12 cellular contexts compared by ENCODE assay signal in genomic region chr17:61405047-61405685, GRCh38. TPM values are rescaled to one million over a fixed set of nuclear protein-coding genes. Genes with fewer than 3 reads are reported as not detected.
A peak's percentile ranks its signal among the peaks of the same experiment; 100 is the strongest.
DNase-seq lines count a peak whose midpoint lies in the region; ATAC-seq, FAIRE-seq and TF ChIP-seq lines count a peak whose summit lies in the region.
"Had no signal": no experiment of that assay in that cellular context is flagged by ENCODE, and none has a peak within 500 bp of the region (broad histone marks: within the 10 kb centered on the region; RNA-seq: fewer than 3 reads in every experiment).

No MANE protein-coding gene starts in this region.

- H3K36me3 Mint-ChIP-seq in CD14-positive monocyte = peaks cover 11 to 14% of the 10 kb centered on the region in 2 donors

- H3K27me3 ChIP-seq in gastroesophageal sphincter = peaks cover 74% of the 10 kb centered on the region
- peaks cover 71% of the 10 kb centered on the region for H3K27me3 ChIP-seq in rectal smooth muscle tissue (ENCODE audit: control insufficient read depth, insufficient read depth, low read length)

- H3K27me3 Mint-ChIP-seq in CD14-positive monocyte (ENCODE audit: low read depth in 3 of 3) = peaks cover 91 to 98% (median 93%) of the 10 kb centered on the region in 3 donors

- peak overlapping the region in 1 of 2 donors; percentile 57 for H3K4me3 ChIP-seq in gastroesophageal sphincter
- H3K4me3 ChIP-seq in rectal smooth muscle tissue (ENCODE audit: low read length) = peak overlapping the region; percentile 48

- DNase-seq in CD14-positive monocyte (ENCODE audit: low spot score) (peak; percentile 43), T1000 (lab: John Stamatoyannopoulos, UW) (peak; percentile 56), H54 (ENCODE audit: insufficient read length, low spot score) (no peak), DMS153 (lab: John Stamatoyannopoulos, UW) (no peak)
- DNase-seq: DMS79, NCI-H526 treated with DMSO at 0.1 percent for 48 hours had no signal

- H3K36me3 ChIP-seq in gastroesophageal sphincter (peaks cover 0 to 42% of the 10 kb centered on the region in 2 donors), rectal smooth muscle tissue (ENCODE audit: control insufficient read depth, insufficient read depth, low read length) (no peaks in the 10 kb centered on the region)

- no peak for FAIRE-seq in H54 (lab: Jason Lieb, UNC)

- no peak for TF ChIP-seq POLR2A in gastroesophageal sphincter (IDR thresholded peaks at IDR 0.05)
- no peak for TF ChIP-seq POLR2A in H54 (IDR thresholded peaks at IDR 0.05; ENCODE audit: low read depth, low read length)

- TF ChIP-seq CTCF in CD14-positive monocyte (IDR thresholded peaks at IDR 0.05) (no peak), gastroesophageal sphincter (IDR thresholded peaks at IDR 0.05) (no peak)

- peak overlapping the region in 1 of 2 donors; percentile 48 for H3K4me3 Mint-ChIP-seq in CD14-positive monocyte

- peaks cover 0 to 33% (median 16%) of the 10 kb centered on the region in 7 donors for H3K9me3 Mint-ChIP-seq in CD14-positive monocyte
- H3K9me3 Mint-ChIP-seq: activated naive CD4-positive, alpha-beta T cell treated with anti-CD3 and anti-CD28 coated beads, Interleukin-2, amount 50 U/mL, for 72 hours had no signal

- peaks cover 44% of the 10 kb centered on the region for H3K4me1 Mint-ChIP-seq in CD14-positive monocyte

- peak overlapping the region in 1 of 7 donors; percentile 41 for H3K27ac Mint-ChIP-seq in CD14-positive monocyte
- H3K27ac Mint-ChIP-seq: activated naive CD4-positive, alpha-beta T cell treated with anti-CD3 and anti-CD28 coated beads, Interleukin-2, amount 50 U/mL, for 72 hours had no signal

- no peaks in the 10 kb centered on the region for H3K9me3 ChIP-seq in gastroesophageal sphincter

- ATAC-seq in gastroesophageal sphincter (no peak), HG03025 (IDR thresholded peaks at IDR 0.05; ENCODE audit: low FRiP score, unreplicated experiment) (no peak), HG03097 (IDR thresholded peaks at IDR 0.05; ENCODE audit: low FRiP score, unreplicated experiment) (no peak)
- ATAC-seq: activated naive CD4-positive, alpha-beta T cell treated with anti-CD3 and anti-CD28 coated beads, Interleukin-2, amount 50 U/mL, for 72 hours had no signal

- WGBS in gastroesophageal sphincter (ENCODE audit: low coverage in 1 of 2), 2 donors = no CpG with 5 or more reads among the region's 63 CpGs

- H3K27ac ChIP-seq in gastroesophageal sphincter = peak overlapping the region in 3 of 4 donors; percentile 39 to 94 (median 57)
- H3K27ac ChIP-seq in rectal smooth muscle tissue (ENCODE audit: low read depth, low read length) = no peak overlapping the region

- intact Hi-C loops in CD14-positive monocyte (cut with micrococcal nuclease) = no loop called here

- H3K4me1 ChIP-seq in gastroesophageal sphincter (peaks cover 0 to 96% (median 20%) of the 10 kb centered on the region in 3 donors), rectal smooth muscle tissue (ENCODE audit: control insufficient read depth, insufficient read depth, low read length) (peaks cover 8% of the 10 kb centered on the region)

- no peak for TF ChIP-seq EP300 in gastroesophageal sphincter (IDR thresholded peaks at IDR 0.05)

- no peak overlapping the region for H3K9ac ChIP-seq in rectal smooth muscle tissue (ENCODE audit: low read length)

RNA-seq across cellular contexts. Expression of gene TBX2, which starts 5.5 kb away (rescaled TPM):
- not detected for polyA plus RNA-seq in CD14-positive monocyte
- 10 to 100 TPM; 19.0 to 33.6 (median 22.8) TPM for total RNA-seq in gastroesophageal sphincter
- total RNA-seq: activated naive CD4-positive, alpha-beta T cell treated with anti-CD3 and anti-CD28 coated beads, Interleukin-2, amount 50 U/mL, for 72 hours had no signal
- polyA plus RNA-seq: neural cell had no signal

RNA-seq across cellular contexts. Expression of gene TBX4, which starts 47.1 kb away (rescaled TPM):
- not detected for polyA plus RNA-seq in CD14-positive monocyte
- total RNA-seq in gastroesophageal sphincter = under 1 TPM in 1 of 4 donors, not detected in 3; 0.27 TPM
- total RNA-seq: activated naive CD4-positive, alpha-beta T cell treated with anti-CD3 and anti-CD28 coated beads, Interleukin-2, amount 50 U/mL, for 72 hours had no signal
- polyA plus RNA-seq: neural cell had no signal

Comparison
In these comparisons a context has a peak if more than half of its experiments do, and no peak if none do; other contexts are left out.
1. DNase-seq: peak in CD14-positive monocyte (single experiment) and T1000 (single experiment); none in H54 (single experiment) and DMS153 (single experiment).